Comparison of ENCODE assay signal across 1 cellular context in the genomic region with DNA sequence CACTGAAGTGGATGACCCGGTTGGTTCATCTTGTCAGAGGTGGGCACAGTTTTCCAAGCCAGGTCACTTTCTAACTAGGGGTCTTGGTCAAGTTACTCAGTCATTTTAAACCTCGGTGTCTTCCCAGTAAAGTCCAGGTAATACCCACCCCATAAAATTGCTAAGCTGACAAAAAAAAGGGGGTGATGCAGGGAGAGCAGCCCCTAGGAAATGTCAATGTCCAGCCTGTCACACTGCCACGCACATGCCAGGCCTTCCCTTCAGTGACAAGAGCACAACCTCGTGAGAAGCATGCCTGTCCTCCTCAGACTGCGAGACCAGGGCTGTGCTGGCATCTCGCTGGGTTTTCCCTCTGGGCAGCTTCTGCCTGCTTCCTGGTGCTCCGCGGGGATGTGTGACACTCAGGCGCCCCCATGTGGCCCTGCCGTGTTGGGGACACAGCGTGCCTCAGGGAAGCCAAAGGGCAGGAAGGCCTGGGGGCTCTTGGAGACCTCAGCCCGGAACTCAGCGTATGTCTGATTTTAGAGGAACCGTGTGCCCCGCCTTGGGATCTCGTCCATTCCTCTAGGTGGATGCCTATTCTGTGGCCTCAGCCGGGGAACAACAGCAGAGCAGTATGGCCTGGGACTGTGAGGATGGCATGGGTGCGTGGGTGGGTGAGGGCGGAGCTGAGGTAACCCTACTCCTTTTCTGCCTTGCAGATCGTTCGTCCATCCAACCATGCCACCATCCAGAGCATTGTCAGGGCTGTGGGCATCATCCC.
TF ChIP-seq lines count a peak whose summit lies in the region.

No MANE protein-coding gene starts in this region.

TF ChIP-seq in K562, 482 proteins besides CTCF, POLR2A, EP300 and RAD21 (continues in another document):
- TF ChIP-seq, protein P1, sequence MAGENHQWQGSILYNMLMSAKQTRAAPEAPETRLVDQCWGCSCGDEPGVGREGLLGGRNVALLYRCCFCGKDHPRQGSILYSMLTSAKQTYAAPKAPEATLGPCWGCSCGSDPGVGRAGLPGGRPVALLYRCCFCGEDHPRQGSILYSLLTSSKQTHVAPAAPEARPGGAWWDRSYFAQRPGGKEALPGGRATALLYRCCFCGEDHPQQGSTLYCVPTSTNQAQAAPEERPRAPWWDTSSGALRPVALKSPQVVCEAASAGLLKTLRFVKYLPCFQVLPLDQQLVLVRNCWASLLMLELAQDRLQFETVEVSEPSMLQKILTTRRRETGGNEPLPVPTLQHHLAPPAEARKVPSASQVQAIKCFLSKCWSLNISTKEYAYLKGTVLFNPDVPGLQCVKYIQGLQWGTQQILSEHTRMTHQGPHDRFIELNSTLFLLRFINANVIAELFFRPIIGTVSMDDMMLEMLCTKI (IDR thresholded peaks at IDR 0.05; ENCODE audit: partially characterized antibody) = no peak
- TF ChIP-seq GABPB1 (CRISPR knock-in tag; IDR thresholded peaks at IDR 0.05) (no peak), BRF1 (IDR thresholded peaks at IDR 0.05; ENCODE audit: borderline replicate concordance, extremely low read depth, insufficient read length) (no peak), GTF2A2 (tag; IDR thresholded peaks at IDR 0.05) (no peak), HDAC8 (tag; IDR thresholded peaks at IDR 0.05) (no peak), SNIP1 (IDR thresholded peaks at IDR 0.05; ENCODE audit: low read depth) (no peak), PTBP1 (IDR thresholded peaks at IDR 0.05; ENCODE audit: low read depth, low read length) (no peak), BCL6 (CRISPR knock-in tag; IDR thresholded peaks at IDR 0.05) (no peak), DDX20 (tag; IDR thresholded peaks at IDR 0.05; ENCODE audit: low read depth) (no peak), ZNF699 (CRISPR knock-in tag; IDR thresholded peaks at IDR 0.05; ENCODE audit: insufficient replicate concordance) (no peak), SRSF1 (IDR thresholded peaks at IDR 0.05; ENCODE audit: low read depth, low read length) (no peak), RBBP5 (IDR thresholded peaks at IDR 0.05; ENCODE audit: borderline replicate concordance, insufficient read depth, low read length, poor library complexity, severe bottlenecking) (no peak), RBM34 (IDR thresholded peaks at IDR 0.05; ENCODE audit: borderline replicate concordance, insufficient read depth, low read length) (no peak), PCBP1 (IDR thresholded peaks at IDR 0.05; ENCODE audit: low read depth, low read length, poor library complexity, severe bottlenecking) (no peak), PHF8 (IDR thresholded peaks at IDR 0.05; ENCODE audit: borderline replicate concordance, low read length) (no peak), NEUROD1 (IDR thresholded peaks at IDR 0.05; ENCODE audit: borderline replicate concordance, low read depth, low read length, partially characterized antibody) (no peak), ZZZ3 (IDR thresholded peaks at IDR 0.05) (no peak), NR4A1 (CRISPR knock-in tag; IDR thresholded peaks at IDR 0.05) (no peak), NR4A1 (tag; IDR thresholded peaks at IDR 0.05) (no peak), MCM3 (IDR thresholded peaks at IDR 0.05) (no peak), MYNN (IDR thresholded peaks at IDR 0.05) (peak; percentile 28; the same call in 1 of the 2 replicates), MYNN (CRISPR knock-in tag; IDR thresholded peaks at IDR 0.05) (no peak), POLR2AphosphoS5 (IDR thresholded peaks at IDR 0.05; ENCODE audit: control insufficient read depth, insufficient read depth, low read depth, low read length) (no peak), HIVEP1 (CRISPR knock-in tag; IDR thresholded peaks at IDR 0.05) (no peak; the same call in 1 of the 2 replicates), NFIX (CRISPR knock-in tag; IDR thresholded peaks at IDR 0.05; ENCODE audit: low read depth) (no peak), ZNF274 (IDR thresholded peaks at IDR 0.05; ENCODE audit: borderline replicate concordance, low read depth, low read length) (no peak), ELF4 (CRISPR knock-in tag; IDR thresholded peaks at IDR 0.05) (no peak), SIX5 (IDR thresholded peaks at IDR 0.05; ENCODE audit: borderline replicate concordance in 1 of 2, insufficient read depth in 1 of 2, low read depth in 1 of 2, low read length in 2 of 2) (no peak), ZSCAN32 (CRISPR knock-in tag; IDR thresholded peaks at IDR 0.05) (no peak), ILK (tag; IDR thresholded peaks at IDR 0.05; ENCODE audit: borderline replicate concordance, low read depth) (no peak), STAG1 (CRISPR knock-in tag; IDR thresholded peaks at IDR 0.05; ENCODE audit: borderline replicate concordance) (peak; percentile 83), SMAD1 (IDR thresholded peaks at IDR 0.05; ENCODE audit: low read depth, low read length, partially characterized antibody) (no peak), ZNF778 (CRISPR knock-in tag; IDR thresholded peaks at IDR 0.05) (no peak), PYGO2 (tag; IDR thresholded peaks at IDR 0.05) (no peak), ZNF12 (CRISPR knock-in tag; IDR thresholded peaks at IDR 0.05) (no peak), NR2C1 (IDR thresholded peaks at IDR 0.05) (no peak), NR2C1 (tag; IDR thresholded peaks at IDR 0.05) (no peak)
- TF ChIP-seq, protein P2, sequence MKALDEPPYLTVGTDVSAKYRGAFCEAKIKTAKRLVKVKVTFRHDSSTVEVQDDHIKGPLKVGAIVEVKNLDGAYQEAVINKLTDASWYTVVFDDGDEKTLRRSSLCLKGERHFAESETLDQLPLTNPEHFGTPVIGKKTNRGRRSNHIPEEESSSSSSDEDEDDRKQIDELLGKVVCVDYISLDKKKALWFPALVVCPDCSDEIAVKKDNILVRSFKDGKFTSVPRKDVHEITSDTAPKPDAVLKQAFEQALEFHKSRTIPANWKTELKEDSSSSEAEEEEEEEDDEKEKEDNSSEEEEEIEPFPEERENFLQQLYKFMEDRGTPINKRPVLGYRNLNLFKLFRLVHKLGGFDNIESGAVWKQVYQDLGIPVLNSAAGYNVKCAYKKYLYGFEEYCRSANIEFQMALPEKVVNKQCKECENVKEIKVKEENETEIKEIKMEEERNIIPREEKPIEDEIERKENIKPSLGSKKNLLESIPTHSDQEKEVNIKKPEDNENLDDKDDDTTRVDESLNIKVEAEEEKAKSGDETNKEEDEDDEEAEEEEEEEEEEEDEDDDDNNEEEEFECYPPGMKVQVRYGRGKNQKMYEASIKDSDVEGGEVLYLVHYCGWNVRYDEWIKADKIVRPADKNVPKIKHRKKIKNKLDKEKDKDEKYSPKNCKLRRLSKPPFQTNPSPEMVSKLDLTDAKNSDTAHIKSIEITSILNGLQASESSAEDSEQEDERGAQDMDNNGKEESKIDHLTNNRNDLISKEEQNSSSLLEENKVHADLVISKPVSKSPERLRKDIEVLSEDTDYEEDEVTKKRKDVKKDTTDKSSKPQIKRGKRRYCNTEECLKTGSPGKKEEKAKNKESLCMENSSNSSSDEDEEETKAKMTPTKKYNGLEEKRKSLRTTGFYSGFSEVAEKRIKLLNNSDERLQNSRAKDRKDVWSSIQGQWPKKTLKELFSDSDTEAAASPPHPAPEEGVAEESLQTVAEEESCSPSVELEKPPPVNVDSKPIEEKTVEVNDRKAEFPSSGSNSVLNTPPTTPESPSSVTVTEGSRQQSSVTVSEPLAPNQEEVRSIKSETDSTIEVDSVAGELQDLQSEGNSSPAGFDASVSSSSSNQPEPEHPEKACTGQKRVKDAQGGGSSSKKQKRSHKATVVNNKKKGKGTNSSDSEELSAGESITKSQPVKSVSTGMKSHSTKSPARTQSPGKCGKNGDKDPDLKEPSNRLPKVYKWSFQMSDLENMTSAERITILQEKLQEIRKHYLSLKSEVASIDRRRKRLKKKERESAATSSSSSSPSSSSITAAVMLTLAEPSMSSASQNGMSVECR (CRISPR knock-in tag; IDR thresholded peaks at IDR 0.05) = no peak
- TF ChIP-seq, protein P3, sequence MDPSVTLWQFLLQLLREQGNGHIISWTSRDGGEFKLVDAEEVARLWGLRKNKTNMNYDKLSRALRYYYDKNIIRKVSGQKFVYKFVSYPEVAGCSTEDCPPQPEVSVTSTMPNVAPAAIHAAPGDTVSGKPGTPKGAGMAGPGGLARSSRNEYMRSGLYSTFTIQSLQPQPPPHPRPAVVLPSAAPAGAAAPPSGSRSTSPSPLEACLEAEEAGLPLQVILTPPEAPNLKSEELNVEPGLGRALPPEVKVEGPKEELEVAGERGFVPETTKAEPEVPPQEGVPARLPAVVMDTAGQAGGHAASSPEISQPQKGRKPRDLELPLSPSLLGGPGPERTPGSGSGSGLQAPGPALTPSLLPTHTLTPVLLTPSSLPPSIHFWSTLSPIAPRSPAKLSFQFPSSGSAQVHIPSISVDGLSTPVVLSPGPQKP (CRISPR knock-in tag; IDR thresholded peaks at IDR 0.05) = no peak
- TF ChIP-seq, protein P4, sequence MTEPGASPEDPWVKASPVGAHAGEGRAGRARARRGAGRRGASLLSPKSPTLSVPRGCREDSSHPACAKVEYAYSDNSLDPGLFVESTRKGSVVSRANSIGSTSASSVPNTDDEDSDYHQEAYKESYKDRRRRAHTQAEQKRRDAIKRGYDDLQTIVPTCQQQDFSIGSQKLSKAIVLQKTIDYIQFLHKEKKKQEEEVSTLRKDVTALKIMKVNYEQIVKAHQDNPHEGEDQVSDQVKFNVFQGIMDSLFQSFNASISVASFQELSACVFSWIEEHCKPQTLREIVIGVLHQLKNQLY (CRISPR knock-in tag; conservative IDR thresholded peaks at IDR 0.05) = no peak
- TF ChIP-seq, protein P5, sequence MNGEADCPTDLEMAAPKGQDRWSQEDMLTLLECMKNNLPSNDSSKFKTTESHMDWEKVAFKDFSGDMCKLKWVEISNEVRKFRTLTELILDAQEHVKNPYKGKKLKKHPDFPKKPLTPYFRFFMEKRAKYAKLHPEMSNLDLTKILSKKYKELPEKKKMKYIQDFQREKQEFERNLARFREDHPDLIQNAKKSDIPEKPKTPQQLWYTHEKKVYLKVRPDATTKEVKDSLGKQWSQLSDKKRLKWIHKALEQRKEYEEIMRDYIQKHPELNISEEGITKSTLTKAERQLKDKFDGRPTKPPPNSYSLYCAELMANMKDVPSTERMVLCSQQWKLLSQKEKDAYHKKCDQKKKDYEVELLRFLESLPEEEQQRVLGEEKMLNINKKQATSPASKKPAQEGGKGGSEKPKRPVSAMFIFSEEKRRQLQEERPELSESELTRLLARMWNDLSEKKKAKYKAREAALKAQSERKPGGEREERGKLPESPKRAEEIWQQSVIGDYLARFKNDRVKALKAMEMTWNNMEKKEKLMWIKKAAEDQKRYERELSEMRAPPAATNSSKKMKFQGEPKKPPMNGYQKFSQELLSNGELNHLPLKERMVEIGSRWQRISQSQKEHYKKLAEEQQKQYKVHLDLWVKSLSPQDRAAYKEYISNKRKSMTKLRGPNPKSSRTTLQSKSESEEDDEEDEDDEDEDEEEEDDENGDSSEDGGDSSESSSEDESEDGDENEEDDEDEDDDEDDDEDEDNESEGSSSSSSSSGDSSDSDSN (IDR thresholded peaks at IDR 0.05; ENCODE audit: borderline replicate concordance in 1 of 2, low read depth in 2 of 2, low read length in 2 of 2) = no peak
- TF ChIP-seq, protein P6, sequence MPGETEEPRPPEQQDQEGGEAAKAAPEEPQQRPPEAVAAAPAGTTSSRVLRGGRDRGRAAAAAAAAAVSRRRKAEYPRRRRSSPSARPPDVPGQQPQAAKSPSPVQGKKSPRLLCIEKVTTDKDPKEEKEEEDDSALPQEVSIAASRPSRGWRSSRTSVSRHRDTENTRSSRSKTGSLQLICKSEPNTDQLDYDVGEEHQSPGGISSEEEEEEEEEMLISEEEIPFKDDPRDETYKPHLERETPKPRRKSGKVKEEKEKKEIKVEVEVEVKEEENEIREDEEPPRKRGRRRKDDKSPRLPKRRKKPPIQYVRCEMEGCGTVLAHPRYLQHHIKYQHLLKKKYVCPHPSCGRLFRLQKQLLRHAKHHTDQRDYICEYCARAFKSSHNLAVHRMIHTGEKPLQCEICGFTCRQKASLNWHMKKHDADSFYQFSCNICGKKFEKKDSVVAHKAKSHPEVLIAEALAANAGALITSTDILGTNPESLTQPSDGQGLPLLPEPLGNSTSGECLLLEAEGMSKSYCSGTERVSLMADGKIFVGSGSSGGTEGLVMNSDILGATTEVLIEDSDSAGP (CRISPR knock-in tag; IDR thresholded peaks at IDR 0.05) = no peak
- TF ChIP-seq, protein P7, sequence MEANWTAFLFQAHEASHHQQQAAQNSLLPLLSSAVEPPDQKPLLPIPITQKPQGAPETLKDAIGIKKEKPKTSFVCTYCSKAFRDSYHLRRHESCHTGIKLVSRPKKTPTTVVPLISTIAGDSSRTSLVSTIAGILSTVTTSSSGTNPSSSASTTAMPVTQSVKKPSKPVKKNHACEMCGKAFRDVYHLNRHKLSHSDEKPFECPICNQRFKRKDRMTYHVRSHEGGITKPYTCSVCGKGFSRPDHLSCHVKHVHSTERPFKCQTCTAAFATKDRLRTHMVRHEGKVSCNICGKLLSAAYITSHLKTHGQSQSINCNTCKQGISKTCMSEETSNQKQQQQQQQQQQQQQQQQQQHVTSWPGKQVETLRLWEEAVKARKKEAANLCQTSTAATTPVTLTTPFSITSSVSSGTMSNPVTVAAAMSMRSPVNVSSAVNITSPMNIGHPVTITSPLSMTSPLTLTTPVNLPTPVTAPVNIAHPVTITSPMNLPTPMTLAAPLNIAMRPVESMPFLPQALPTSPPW (CRISPR knock-in tag; IDR thresholded peaks at IDR 0.05) = no peak
- TF ChIP-seq, protein P8, sequence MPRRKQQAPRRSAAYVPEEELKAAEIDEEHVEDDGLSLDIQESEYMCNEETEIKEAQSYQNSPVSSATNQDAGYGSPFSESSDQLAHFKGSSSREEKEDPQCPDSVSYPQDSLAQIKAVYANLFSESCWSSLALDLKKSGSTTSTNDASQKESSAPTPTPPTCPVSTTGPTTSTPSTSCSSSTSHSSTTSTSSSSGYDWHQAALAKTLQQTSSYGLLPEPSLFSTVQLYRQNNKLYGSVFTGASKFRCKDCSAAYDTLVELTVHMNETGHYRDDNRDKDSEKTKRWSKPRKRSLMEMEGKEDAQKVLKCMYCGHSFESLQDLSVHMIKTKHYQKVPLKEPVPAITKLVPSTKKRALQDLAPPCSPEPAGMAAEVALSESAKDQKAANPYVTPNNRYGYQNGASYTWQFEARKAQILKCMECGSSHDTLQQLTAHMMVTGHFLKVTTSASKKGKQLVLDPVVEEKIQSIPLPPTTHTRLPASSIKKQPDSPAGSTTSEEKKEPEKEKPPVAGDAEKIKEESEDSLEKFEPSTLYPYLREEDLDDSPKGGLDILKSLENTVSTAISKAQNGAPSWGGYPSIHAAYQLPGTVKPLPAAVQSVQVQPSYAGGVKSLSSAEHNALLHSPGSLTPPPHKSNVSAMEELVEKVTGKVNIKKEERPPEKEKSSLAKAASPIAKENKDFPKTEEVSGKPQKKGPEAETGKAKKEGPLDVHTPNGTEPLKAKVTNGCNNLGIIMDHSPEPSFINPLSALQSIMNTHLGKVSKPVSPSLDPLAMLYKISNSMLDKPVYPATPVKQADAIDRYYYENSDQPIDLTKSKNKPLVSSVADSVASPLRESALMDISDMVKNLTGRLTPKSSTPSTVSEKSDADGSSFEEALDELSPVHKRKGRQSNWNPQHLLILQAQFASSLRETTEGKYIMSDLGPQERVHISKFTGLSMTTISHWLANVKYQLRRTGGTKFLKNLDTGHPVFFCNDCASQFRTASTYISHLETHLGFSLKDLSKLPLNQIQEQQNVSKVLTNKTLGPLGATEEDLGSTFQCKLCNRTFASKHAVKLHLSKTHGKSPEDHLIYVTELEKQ (CRISPR knock-in tag; IDR thresholded peaks at IDR 0.05) = no peak
